ENCODE assay signal across 35 cellular contexts in the genomic region with DNA sequence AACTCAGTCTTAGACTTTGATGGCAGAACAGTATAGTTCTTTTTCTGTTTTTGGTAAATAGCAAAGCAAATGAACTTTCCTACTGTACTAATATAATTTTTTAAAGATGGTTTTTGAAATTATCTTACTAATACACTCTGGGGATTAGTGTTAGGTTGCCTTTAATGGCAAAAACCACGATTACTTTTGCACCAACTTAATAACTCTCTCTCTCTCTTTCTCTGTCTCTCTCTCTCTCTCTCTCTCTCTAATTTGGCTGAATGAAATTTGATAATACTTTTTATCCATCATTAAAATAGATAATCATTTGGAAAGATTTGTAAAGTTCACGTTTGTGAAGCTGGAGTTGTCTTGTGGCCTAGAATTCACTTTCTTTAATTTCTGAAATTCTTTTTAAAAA.
"Had no signal": no experiment of that assay in that cellular context is flagged by ENCODE, and none has a peak within 500 bp of the region (broad histone marks: within the 10 kb centered on the region; RNA-seq: fewer than 3 reads in every experiment).

No MANE protein-coding gene starts in this region.

- H3K4me3 ChIP-seq: MG63 had no signal

- H3K9ac ChIP-seq: KMS-11 had no signal

- DNase-seq: Karpas-422, Kasumi-1, MG63, MV-4-11, NCI-H1048, NCI-H1092, NCI-H1092 treated with DMSO at 0.1 percent for 48 hours, NCI-H1105, NCI-H1105 treated with DMSO at 0.1 percent for 48 hours, NCI-H1417, NCI-H1417 treated with DMSO at 0.1 percent for 48 hours, NCI-H1436, NCI-H1436 treated with DMSO at 0.1 percent for 48 hours, NCI-H146, NCI-H1694, NCI-H1694 treated with DMSO at 0.1 percent for 48 hours, NCI-H187, NCI-H187 treated with DMSO at 0.1 percent for 48 hours, NCI-H1930, NCI-H2029, NCI-H2029 treated with DMSO at 0.1 percent for 48 hours, NCI-H2081, NCI-H2081 treated with DMSO at 0.1 percent for 48 hours, NCI-H2107, NCI-H2171, NCI-H2171 treated with DMSO at 0.1 percent for 48 hours, NCI-H2227 treated with DMSO at 0.1 percent for 48 hours, NCI-H226, NCI-H345, NCI-H446, NCI-H446 treated with DMSO at 0.1 percent for 48 hours, NCI-H510A, NCI-H510A treated with DMSO at 0.1 percent for 48 hours, NCI-H524 had no signal

- H3K9me3 ChIP-seq: MG63 had no signal

- H3K27me3 ChIP-seq: MG63 had no signal

- H3K27ac ChIP-seq: KMS-11 had no signal

- H3K4me2 ChIP-seq: KMS-11 had no signal
